Comparison of ENCODE assay signal across 2 cellular contexts in the genomic region with DNA sequence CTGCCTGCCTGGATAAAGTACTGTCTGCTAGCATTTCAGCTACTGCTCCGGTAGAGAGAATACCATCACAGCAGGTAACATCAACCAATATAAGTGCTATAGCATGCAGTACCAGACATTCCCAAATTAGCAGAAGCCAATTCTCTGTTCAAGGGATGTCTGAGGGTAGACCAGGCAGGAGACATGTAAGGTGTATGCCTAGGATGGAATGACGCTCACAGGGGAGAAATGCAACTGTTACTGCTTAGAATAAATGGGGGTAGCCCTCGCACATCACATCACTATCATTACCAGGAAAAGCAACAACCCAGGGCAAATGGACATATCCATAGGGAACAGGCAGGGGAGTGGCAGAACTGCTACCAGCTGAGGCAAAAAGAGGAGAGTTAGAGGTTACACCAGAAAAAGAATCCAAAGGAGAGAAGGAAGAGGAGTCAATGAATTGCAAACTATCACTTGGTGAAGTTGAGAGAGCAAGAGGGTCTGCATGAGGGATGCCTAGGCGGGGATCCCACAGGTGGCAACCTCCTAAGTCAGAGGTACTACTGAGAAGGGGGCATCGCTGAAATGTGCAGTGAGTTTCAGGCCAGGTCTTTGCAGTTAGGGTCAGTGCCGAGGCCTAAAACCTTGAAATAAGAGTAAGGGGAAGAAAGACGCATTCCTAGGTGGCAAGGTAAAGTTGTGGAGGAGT.
TF ChIP-seq lines count a peak whose summit lies in the region.

No MANE protein-coding gene starts in this region.

TF ChIP-seq in SK-N-SH, 30 proteins besides CTCF, POLR2A, EP300 and RAD21:
- TF ChIP-seq GATA2 (CRISPR knock-in tag; IDR thresholded peaks at IDR 0.05) (no peak), NFIC (IDR thresholded peaks at IDR 0.05; ENCODE audit: borderline replicate concordance) (no peak), TAF1 (IDR thresholded peaks at IDR 0.05; ENCODE audit: borderline replicate concordance, low read depth, low read length) (no peak), YY1 (IDR thresholded peaks at IDR 0.05; ENCODE audit: low read depth) (no peak), TCF12 (IDR thresholded peaks at IDR 0.05) (no peak), ELF1 (IDR thresholded peaks at IDR 0.05) (no peak), CHD2 (IDR thresholded peaks at IDR 0.05; ENCODE audit: low read length, partially characterized antibody) (no peak)
- TF ChIP-seq, protein P1, sequence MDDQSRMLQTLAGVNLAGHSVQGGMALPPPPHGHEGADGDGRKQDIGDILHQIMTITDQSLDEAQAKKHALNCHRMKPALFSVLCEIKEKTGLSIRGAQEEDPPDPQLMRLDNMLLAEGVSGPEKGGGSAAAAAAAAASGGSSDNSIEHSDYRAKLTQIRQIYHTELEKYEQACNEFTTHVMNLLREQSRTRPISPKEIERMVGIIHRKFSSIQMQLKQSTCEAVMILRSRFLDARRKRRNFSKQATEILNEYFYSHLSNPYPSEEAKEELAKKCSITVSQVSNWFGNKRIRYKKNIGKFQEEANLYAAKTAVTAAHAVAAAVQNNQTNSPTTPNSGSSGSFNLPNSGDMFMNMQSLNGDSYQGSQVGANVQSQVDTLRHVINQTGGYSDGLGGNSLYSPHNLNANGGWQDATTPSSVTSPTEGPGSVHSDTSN (IDR thresholded peaks at IDR 0.05): no peak
- TF ChIP-seq, protein P2, sequence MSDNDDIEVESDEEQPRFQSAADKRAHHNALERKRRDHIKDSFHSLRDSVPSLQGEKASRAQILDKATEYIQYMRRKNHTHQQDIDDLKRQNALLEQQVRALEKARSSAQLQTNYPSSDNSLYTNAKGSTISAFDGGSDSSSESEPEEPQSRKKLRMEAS (IDR thresholded peaks at IDR 0.05; ENCODE audit: low read depth): no peak

TF ChIP-seq in SK-N-SH treated with all-trans-retinoic acid at 6 μM for 48 hours, 23 proteins besides CTCF, POLR2A, EP300 and RAD21:
- no peak for TF ChIP-seq ESRRG (CRISPR knock-in tag; IDR thresholded peaks at IDR 0.05)
- TF ChIP-seq RARB (CRISPR knock-in tag; IDR thresholded peaks at IDR 0.05): no peak
- no peak for TF ChIP-seq OSR1 (CRISPR knock-in tag; IDR thresholded peaks at IDR 0.05)
- no peak for TF ChIP-seq ISL1 (CRISPR knock-in tag; IDR thresholded peaks at IDR 0.05)
- TF ChIP-seq, protein P3, sequence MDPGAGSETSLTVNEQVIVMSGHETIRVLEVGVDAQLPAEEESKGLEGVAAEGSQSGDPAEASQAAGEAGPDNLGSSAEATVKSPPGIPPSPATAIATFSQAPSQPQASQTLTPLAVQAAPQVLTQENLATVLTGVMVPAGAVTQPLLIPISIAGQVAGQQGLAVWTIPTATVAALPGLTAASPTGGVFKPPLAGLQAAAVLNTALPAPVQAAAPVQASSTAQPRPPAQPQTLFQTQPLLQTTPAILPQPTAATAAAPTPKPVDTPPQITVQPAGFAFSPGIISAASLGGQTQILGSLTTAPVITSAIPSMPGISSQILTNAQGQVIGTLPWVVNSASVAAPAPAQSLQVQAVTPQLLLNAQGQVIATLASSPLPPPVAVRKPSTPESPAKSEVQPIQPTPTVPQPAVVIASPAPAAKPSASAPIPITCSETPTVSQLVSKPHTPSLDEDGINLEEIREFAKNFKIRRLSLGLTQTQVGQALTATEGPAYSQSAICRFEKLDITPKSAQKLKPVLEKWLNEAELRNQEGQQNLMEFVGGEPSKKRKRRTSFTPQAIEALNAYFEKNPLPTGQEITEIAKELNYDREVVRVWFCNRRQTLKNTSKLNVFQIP (CRISPR knock-in tag; IDR thresholded peaks at IDR 0.05; ENCODE audit: borderline replicate concordance, low read depth): no peak
- TF ChIP-seq, protein P4, sequence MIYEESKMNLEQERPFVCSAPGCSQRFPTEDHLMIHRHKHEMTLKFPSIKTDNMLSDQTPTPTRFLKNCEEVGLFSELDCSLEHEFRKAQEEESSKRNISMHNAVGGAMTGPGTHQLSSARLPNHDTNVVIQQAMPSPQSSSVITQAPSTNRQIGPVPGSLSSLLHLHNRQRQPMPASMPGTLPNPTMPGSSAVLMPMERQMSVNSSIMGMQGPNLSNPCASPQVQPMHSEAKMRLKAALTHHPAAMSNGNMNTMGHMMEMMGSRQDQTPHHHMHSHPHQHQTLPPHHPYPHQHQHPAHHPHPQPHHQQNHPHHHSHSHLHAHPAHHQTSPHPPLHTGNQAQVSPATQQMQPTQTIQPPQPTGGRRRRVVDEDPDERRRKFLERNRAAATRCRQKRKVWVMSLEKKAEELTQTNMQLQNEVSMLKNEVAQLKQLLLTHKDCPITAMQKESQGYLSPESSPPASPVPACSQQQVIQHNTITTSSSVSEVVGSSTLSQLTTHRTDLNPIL (CRISPR knock-in tag; IDR thresholded peaks at IDR 0.05; ENCODE audit: low read depth): no peak
- TF ChIP-seq ARNTL (CRISPR knock-in tag; IDR thresholded peaks at IDR 0.05; ENCODE audit: borderline replicate concordance, low read depth): no peak
- no peak for TF ChIP-seq BACH2 (CRISPR knock-in tag; IDR thresholded peaks at IDR 0.05; ENCODE audit: borderline replicate concordance)
- TF ChIP-seq, protein P5, sequence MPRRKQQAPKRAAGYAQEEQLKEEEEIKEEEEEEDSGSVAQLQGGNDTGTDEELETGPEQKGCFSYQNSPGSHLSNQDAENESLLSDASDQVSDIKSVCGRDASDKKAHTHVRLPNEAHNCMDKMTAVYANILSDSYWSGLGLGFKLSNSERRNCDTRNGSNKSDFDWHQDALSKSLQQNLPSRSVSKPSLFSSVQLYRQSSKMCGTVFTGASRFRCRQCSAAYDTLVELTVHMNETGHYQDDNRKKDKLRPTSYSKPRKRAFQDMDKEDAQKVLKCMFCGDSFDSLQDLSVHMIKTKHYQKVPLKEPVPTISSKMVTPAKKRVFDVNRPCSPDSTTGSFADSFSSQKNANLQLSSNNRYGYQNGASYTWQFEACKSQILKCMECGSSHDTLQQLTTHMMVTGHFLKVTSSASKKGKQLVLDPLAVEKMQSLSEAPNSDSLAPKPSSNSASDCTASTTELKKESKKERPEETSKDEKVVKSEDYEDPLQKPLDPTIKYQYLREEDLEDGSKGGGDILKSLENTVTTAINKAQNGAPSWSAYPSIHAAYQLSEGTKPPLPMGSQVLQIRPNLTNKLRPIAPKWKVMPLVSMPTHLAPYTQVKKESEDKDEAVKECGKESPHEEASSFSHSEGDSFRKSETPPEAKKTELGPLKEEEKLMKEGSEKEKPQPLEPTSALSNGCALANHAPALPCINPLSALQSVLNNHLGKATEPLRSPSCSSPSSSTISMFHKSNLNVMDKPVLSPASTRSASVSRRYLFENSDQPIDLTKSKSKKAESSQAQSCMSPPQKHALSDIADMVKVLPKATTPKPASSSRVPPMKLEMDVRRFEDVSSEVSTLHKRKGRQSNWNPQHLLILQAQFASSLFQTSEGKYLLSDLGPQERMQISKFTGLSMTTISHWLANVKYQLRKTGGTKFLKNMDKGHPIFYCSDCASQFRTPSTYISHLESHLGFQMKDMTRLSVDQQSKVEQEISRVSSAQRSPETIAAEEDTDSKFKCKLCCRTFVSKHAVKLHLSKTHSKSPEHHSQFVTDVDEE (CRISPR knock-in tag; IDR thresholded peaks at IDR 0.05): no peak
- TF ChIP-seq SNAI2 (CRISPR knock-in tag; IDR thresholded peaks at IDR 0.05): no peak
- TF ChIP-seq, protein P6, sequence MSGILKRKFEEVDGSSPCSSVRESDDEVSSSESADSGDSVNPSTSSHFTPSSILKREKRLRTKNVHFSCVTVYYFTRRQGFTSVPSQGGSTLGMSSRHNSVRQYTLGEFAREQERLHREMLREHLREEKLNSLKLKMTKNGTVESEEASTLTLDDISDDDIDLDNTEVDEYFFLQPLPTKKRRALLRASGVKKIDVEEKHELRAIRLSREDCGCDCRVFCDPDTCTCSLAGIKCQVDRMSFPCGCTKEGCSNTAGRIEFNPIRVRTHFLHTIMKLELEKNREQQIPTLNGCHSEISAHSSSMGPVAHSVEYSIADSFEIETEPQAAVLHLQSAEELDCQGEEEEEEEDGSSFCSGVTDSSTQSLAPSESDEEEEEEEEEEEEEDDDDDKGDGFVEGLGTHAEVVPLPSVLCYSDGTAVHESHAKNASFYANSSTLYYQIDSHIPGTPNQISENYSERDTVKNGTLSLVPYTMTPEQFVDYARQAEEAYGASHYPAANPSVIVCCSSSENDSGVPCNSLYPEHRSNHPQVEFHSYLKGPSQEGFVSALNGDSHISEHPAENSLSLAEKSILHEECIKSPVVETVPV (CRISPR knock-in tag; IDR thresholded peaks at IDR 0.05): no peak
- TF ChIP-seq TOX (CRISPR knock-in tag; IDR thresholded peaks at IDR 0.05; ENCODE audit: borderline replicate concordance): no peak
- no peak for TF ChIP-seq ZNF8 (CRISPR knock-in tag; IDR thresholded peaks at IDR 0.05)
- no peak for TF ChIP-seq ZFP30 (CRISPR knock-in tag; IDR thresholded peaks at IDR 0.05)
- TF ChIP-seq PPARA (CRISPR knock-in tag; IDR thresholded peaks at IDR 0.05; ENCODE audit: borderline replicate concordance): no peak
TF ChIP-seq in SK-N-SH treated with all-trans-retinoic acid at 6 μM for 48 hours: peak in this region for 0.
